2 cellular contexts compared by ENCODE assay signal in genomic region chr2:83976628-83977027, GRCh38.
DNase-seq lines count a peak whose midpoint lies in the region; FAIRE-seq and TF ChIP-seq lines count a peak whose summit lies in the region.
"Not testable (repeated sequence)": the region's sequence is repeated elsewhere in the genome, so short reads cannot be mapped to it uniquely, and the experiment has no call there.

No MANE protein-coding gene starts in this region.

- FAIRE-seq in kidney (lab: Jason Lieb, UNC), result not testable (repeated sequence)

- H3K4me1 ChIP-seq in kidney (ENCODE audit: control insufficient read depth in 1 of 2, insufficient read depth in 1 of 2, low read depth in 1 of 2, low read length in 2 of 2), result not testable (repeated sequence)

- not testable (repeated sequence) for H3K4me3 ChIP-seq in kidney (ENCODE audit: low read length in 2 of 2)

- not testable (repeated sequence) for H3K9ac ChIP-seq in kidney (ENCODE audit: low read length in 2 of 2)

- H3K27ac ChIP-seq in kidney (ENCODE audit: low read depth in 2 of 2, low read length in 2 of 2), result not testable (repeated sequence)

- H3K9me3 ChIP-seq in kidney (ENCODE audit: control insufficient read depth in 1 of 2, low read length in 2 of 2), result not testable (repeated sequence)

- DNase-seq in kidney (peak; percentile 51), mesenteric fat pad (ENCODE audit: low spot score) (peak; percentile 71)

- intact Hi-C loops in kidney (cut with DNase I), result not testable (repeated sequence)

- H3K36me3 ChIP-seq in kidney (ENCODE audit: control insufficient read depth in 1 of 2, insufficient read depth in 2 of 2, low read length in 2 of 2), result not testable (repeated sequence)

- not testable (repeated sequence) for TF ChIP-seq CTCF in kidney (IDR thresholded peaks at IDR 0.05; ENCODE audit: borderline replicate concordance, extremely low read depth, insufficient read depth)
